19 cellular contexts compared by ENCODE assay signal in genomic region chr2:185644828-185645227, GRCh38.
DNase-seq lines count a peak whose midpoint lies in the region; ATAC-seq and TF ChIP-seq lines count a peak whose summit lies in the region.
"Had no signal": no experiment of that assay in that cellular context is flagged by ENCODE, and none has a peak within 500 bp of the region (broad histone marks: within the 10 kb centered on the region; RNA-seq: fewer than 3 reads in every experiment).

No MANE protein-coding gene starts in this region.

- peak; percentile 46 for DNase-seq in ELR (ENCODE audit: low read depth)
- peak; percentile 8 to 10 for DNase-seq in HAP-1 (ENCODE audit: low spot score in 2 of 2)
- DNase-seq in astrocyte of the cerebellum (ENCODE audit: low read depth), result peak; percentile 18
- no peak for DNase-seq in left ventricle myocardium superior
- no peak for DNase-seq in Karpas-422
- no peak for DNase-seq in left colon
- no peak for DNase-seq in RKO (ENCODE audit: low spot score)
- DNase-seq: activated naive CD4-positive, alpha-beta T cell treated with anti-CD3 and anti-CD28 coated beads, Interleukin-2, amount 10 ng/mL, durations not matched to agents 7 days and 5 days; CD4-positive, CD25-positive, alpha-beta regulatory T cell; dorsolateral prefrontal cortex; esophagus squamous epithelium; heart right ventricle; IMR-90; islet precursor cell; NCI-H1105; stimulated activated naive CD4-positive, alpha-beta T cell treated with Interleukin-2 at 50 U/mL for 16 hours had no signal

- in situ Hi-C loops in HAP-1 (cut with MboI; ENCODE audit: low sequenced_read_pairs) (no loop called here), astrocyte of the cerebellum (cut with HindIII; ENCODE audit: low sequenced_read_pairs) (no loop called here)

- no peaks in the 10 kb centered on the region for H3K9me2 ChIP-seq in Karpas-422 (replicated peaks; ENCODE audit: insufficient read depth, low read length)

- H3K9ac ChIP-seq in Karpas-422 (ENCODE audit: low read length), result no peak overlapping the region

- H2AFZ ChIP-seq in Karpas-422 (ENCODE audit: low read length), result no peak overlapping the region

- H3K9me3 ChIP-seq in HAP-1 (no peaks in the 10 kb centered on the region), Karpas-422 (ENCODE audit: low read length) (no peaks in the 10 kb centered on the region; the same call in 1 of the 2 replicates)
- H3K9me3 ChIP-seq: esophagus squamous epithelium, SJSA1 had no signal

- ATAC-seq in HG03520 (IDR thresholded peaks at IDR 0.05; ENCODE audit: unreplicated experiment) (peak; percentile 76), left ventricle myocardium superior (no peak), left colon (no peak)
- ATAC-seq: heart right ventricle had no signal

- H3K4me3 ChIP-seq in HAP-1 (no peak overlapping the region), astrocyte of the cerebellum (ENCODE audit: low read depth, low read length) (no peak overlapping the region), Karpas-422 (ENCODE audit: low read length) (no peak overlapping the region)
- H3K4me3 ChIP-seq: breast epithelium, dorsolateral prefrontal cortex, esophagus squamous epithelium, heart right ventricle, SJSA1 had no signal

- H3K27me3 ChIP-seq in HAP-1 (ENCODE audit: low read depth) (no peaks in the 10 kb centered on the region), Karpas-422 (ENCODE audit: low read length) (no peaks in the 10 kb centered on the region)
- H3K27me3 ChIP-seq: breast epithelium, dorsolateral prefrontal cortex, esophagus squamous epithelium, heart right ventricle, SJSA1 had no signal

- H3K27ac ChIP-seq in Karpas-422 (ENCODE audit: low read length), result no peak overlapping the region
- H3K27ac ChIP-seq: breast epithelium, dorsolateral prefrontal cortex, esophagus squamous epithelium, heart right ventricle, SJSA1 had no signal

- H3K36me3 ChIP-seq in HAP-1 (replicated peaks), result no peaks in the 10 kb centered on the region
- no peaks in the 10 kb centered on the region for H3K36me3 ChIP-seq in Karpas-422 (ENCODE audit: insufficient read depth, low read length)
- H3K36me3 ChIP-seq: breast epithelium, esophagus squamous epithelium, heart right ventricle, SJSA1 had no signal

- intact Hi-C loops in left ventricle myocardium superior (cut with micrococcal nuclease) (no loop called here), left colon (cut with DNase I, micrococcal nuclease) (no loop called here)

- H3K79me2 ChIP-seq in Karpas-422 (ENCODE audit: low read length), result no peaks in the 10 kb centered on the region

- H3K4me2 ChIP-seq in Karpas-422 (ENCODE audit: low read depth, low read length, poor library complexity, severe bottlenecking), result no peak overlapping the region

- no peaks in the 10 kb centered on the region for H4K20me1 ChIP-seq in Karpas-422 (ENCODE audit: insufficient read depth, low read depth, low read length)

- TF ChIP-seq CTCF in astrocyte of the cerebellum (IDR thresholded peaks at IDR 0.05; ENCODE audit: low read depth, low read length, missing control alignments), result no peak

- peaks cover 12% of the 10 kb centered on the region for H3K4me1 ChIP-seq in HAP-1
- no peaks in the 10 kb centered on the region for H3K4me1 ChIP-seq in Karpas-422 (ENCODE audit: low read length)
- H3K4me1 ChIP-seq: breast epithelium, esophagus squamous epithelium, heart right ventricle, SJSA1 had no signal

Comparison
In these comparisons a context has a peak if more than half of its experiments do, and no peak if none do; other contexts are left out.
1. DNase-seq: peak in ELR (single experiment), HAP-1 (2 of 2) and astrocyte of the cerebellum (single experiment); none in left ventricle myocardium superior (single experiment), Karpas-422 (single experiment), left colon (0 of 2) and RKO (single experiment).